ENCODE assay signal across 37 cellular contexts in the genomic region with DNA sequence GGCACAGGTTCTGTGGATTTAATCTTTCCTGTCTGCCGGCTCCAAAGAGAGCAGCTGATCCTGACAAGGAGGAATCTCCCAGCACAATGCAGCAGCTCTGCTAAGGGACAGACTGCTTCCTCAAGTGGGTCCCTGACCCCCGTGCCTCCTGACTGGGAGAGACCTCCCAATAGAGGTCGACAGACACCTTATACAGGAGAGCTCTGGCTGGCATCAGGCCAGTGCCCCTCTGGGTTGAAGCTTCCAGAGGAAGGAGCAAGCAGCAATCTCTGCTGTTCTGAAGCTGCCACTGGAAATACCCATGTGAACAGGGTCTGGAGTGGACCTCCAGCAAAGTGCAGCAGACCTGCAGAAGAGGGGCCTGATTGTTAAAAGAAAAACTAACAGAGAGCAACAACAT.
"Had no signal": no experiment of that assay in that cellular context is flagged by ENCODE, and none has a peak within 500 bp of the region (broad histone marks: within the 10 kb centered on the region; RNA-seq: fewer than 3 reads in every experiment).

No MANE protein-coding gene starts in this region.

- H3K4me1 Mint-ChIP-seq: activated B cell treated with CpG ODN at 0.5 μM for 24 hours; activated CD4-positive, alpha-beta memory T cell treated with anti-CD3 and anti-CD28 coated beads, Interleukin-2, amount 10 ng/mL, durations not matched to agents 7 days and 5 days; activated CD4-positive, alpha-beta T cell treated with anti-CD3 and anti-CD28 coated beads for 36 hours; activated CD4-positive, alpha-beta T cell treated with anti-CD3 and anti-CD28 coated beads, Interleukin-2, amount 10 ng/mL, durations not matched to agents 7 days and 5 days; activated CD8-positive, alpha-beta memory T cell treated with anti-CD3 and anti-CD28 coated beads, Interleukin-2, amount 10 ng/mL, durations not matched to agents 7 days and 5 days; activated naive CD4-positive, alpha-beta T cell treated with anti-CD3 and anti-CD28 coated beads, Interleukin-2, amount 10 ng/mL, durations not matched to agents 7 days and 5 days; activated naive CD4-positive, alpha-beta T cell treated with anti-CD3 and anti-CD28 coated beads, Interleukin-2, amount 50 U/mL, for 24 hours; activated naive CD8-positive, alpha-beta T cell treated with anti-CD3 and anti-CD28 coated beads, Interleukin-2, amount 10 ng/mL, durations not matched to agents 7 days and 5 days; activated naive CD8-positive, alpha-beta T cell treated with anti-CD3 and anti-CD28 coated beads, Interleukin-2, amount 50 U/mL, for 24 hours; central memory CD8-positive, alpha-beta T cell had no signal

- H3K4me3 ChIP-seq: ascending aorta, cardiac muscle cell had no signal

- ATAC-seq: activated CD4-positive, alpha-beta T cell treated with anti-CD3 and anti-CD28 coated beads for 36 hours; activated CD4-positive, CD25-positive, alpha-beta regulatory T cell treated with anti-CD3 and anti-CD28 coated beads, Interleukin-2, amount 50 U/mL, for 24 hours; activated CD8-positive, alpha-beta memory T cell treated with anti-CD3 and anti-CD28 coated beads, Interleukin-2, amount 10 ng/mL, durations not matched to agents 7 days and 5 days; activated CD8-positive, alpha-beta T cell treated with anti-CD3 and anti-CD28 coated beads, Interleukin-2, amount 10 ng/mL, durations not matched to agents 7 days and 5 days; activated naive CD8-positive, alpha-beta T cell treated with anti-CD3 and anti-CD28 coated beads, Interleukin-2, amount 50 U/mL, for 24 hours had no signal

- DNase-seq: activated B cell treated with CpG ODN at 0.5 μM for 24 hours; activated CD4-positive, alpha-beta memory T cell treated with anti-CD3 and anti-CD28 coated beads, Interleukin-2, amount 10 ng/mL, durations not matched to agents 7 days and 5 days; activated CD4-positive, alpha-beta T cell treated with anti-CD3 and anti-CD28 coated beads for 1 hour; activated CD4-positive, alpha-beta T cell treated with anti-CD3 and anti-CD28 coated beads for 36 hours; activated CD4-positive, alpha-beta T cell treated with anti-CD3 and anti-CD28 coated beads for 48 hours; activated CD4-positive, alpha-beta T cell treated with anti-CD3 and anti-CD28 coated beads, Interleukin-2, amount 10 ng/mL, durations not matched to agents 7 days and 5 days; activated CD4-positive, alpha-beta T cell treated with anti-CD3 and anti-CD28 coated beads, Interleukin-2, amount 50 U/mL, for 48 hours; activated CD8-positive, alpha-beta memory T cell treated with anti-CD3 and anti-CD28 coated beads for 24 hours; activated CD8-positive, alpha-beta memory T cell treated with anti-CD3 and anti-CD28 coated beads, Interleukin-2, amount 10 ng/mL, durations not matched to agents 7 days and 5 days; activated CD8-positive, alpha-beta memory T cell treated with anti-CD3 and anti-CD28 coated beads, Interleukin-2, amount 50 U/mL, for 48 hours; activated CD8-positive, alpha-beta T cell treated with anti-CD3 and anti-CD28 coated beads, Interleukin-2, amount 10 ng/mL, durations not matched to agents 7 days and 5 days; activated effector memory CD4-positive, alpha-beta T cell treated with Interleukin-2 at 50 U/mL for 16 hours; activated gamma-delta T cell; activated naive CD4-positive, alpha-beta T cell treated with anti-CD3 and anti-CD28 coated beads, Interleukin-2, amount 10 ng/mL, durations not matched to agents 7 days and 5 days; activated naive CD4-positive, alpha-beta T cell treated with Interleukin-2 at 50 U/mL for 16 hours; activated naive CD8-positive, alpha-beta T cell treated with anti-CD3 and anti-CD28 coated beads, Interleukin-2, amount 10 ng/mL, durations not matched to agents 7 days and 5 days; activated naive CD8-positive, alpha-beta T cell treated with anti-CD3 and anti-CD28 coated beads, Interleukin-2, amount 50 U/mL, for 24 hours; activated T-cell treated with anti-CD3 and anti-CD28 coated beads, Interleukin-2, amount 50 U/mL, for 24 hours; activated T-cell treated with anti-CD3 and anti-CD28 coated beads, Interleukin-2, amount 50 U/mL, for 48 hours; amygdala; anterior cingulate cortex; caudate nucleus; cerebellar nuclear complex; T-helper 1 cell; T-helper 2 cell; T-helper 9 cell had no signal

- H3K36me3 ChIP-seq: ascending aorta, cardiac muscle cell had no signal

- H3K4me1 ChIP-seq: ascending aorta had no signal

- H3K27me3 ChIP-seq: ascending aorta, cardiac muscle cell had no signal

- H3K27ac Mint-ChIP-seq: activated B cell treated with CpG ODN at 0.5 μM for 24 hours; activated CD4-positive, alpha-beta memory T cell treated with anti-CD3 and anti-CD28 coated beads, Interleukin-2, amount 10 ng/mL, durations not matched to agents 7 days and 5 days; activated CD4-positive, alpha-beta T cell treated with anti-CD3 and anti-CD28 coated beads for 36 hours; activated CD4-positive, alpha-beta T cell treated with anti-CD3 and anti-CD28 coated beads, Interleukin-2, amount 10 ng/mL, durations not matched to agents 7 days and 5 days; activated CD8-positive, alpha-beta memory T cell treated with anti-CD3 and anti-CD28 coated beads, Interleukin-2, amount 10 ng/mL, durations not matched to agents 7 days and 5 days; activated CD8-positive, alpha-beta T cell treated with anti-CD3 and anti-CD28 coated beads, Interleukin-2, amount 10 ng/mL, durations not matched to agents 7 days and 5 days; activated naive CD4-positive, alpha-beta T cell treated with anti-CD3 and anti-CD28 coated beads, Interleukin-2, amount 10 ng/mL, durations not matched to agents 7 days and 5 days; activated naive CD4-positive, alpha-beta T cell treated with anti-CD3 and anti-CD28 coated beads, Interleukin-2, amount 50 U/mL, for 24 hours; activated naive CD8-positive, alpha-beta T cell; activated naive CD8-positive, alpha-beta T cell treated with anti-CD3 and anti-CD28 coated beads, Interleukin-2, amount 10 ng/mL, durations not matched to agents 7 days and 5 days; activated naive CD8-positive, alpha-beta T cell treated with anti-CD3 and anti-CD28 coated beads, Interleukin-2, amount 50 U/mL, for 24 hours; activated T-cell treated with anti-CD3 and anti-CD28 coated beads, Interleukin-2, amount 50 U/mL, for 24 hours; activated T-helper 2 cell treated with anti-CD3 and anti-CD28 coated beads, Interferon-gamma antibody, Interleukin-2, Interleukin-4, amounts not matched to agents 10 μg/mL and 5 μg/mL and 100 μg/mL, durations not matched to agents 14 hours and 24 hours and 36 hours; brain; T-helper 1 cell treated with Interleukin-12 subunit alpha and Interleukin-12 subunit beta and Interleukin-4 antibody, amounts not matched to agents 30 μg/mL and 1 μg/mL, for 36 hours; T-helper 2 cell treated with Interferon-gamma antibody and Interleukin-4, amounts not matched to agents 5 μg/mL and 100 μg/mL, for 36 hours had no signal

- H3K4me3 Mint-ChIP-seq: activated B cell treated with CpG ODN at 0.5 μM for 24 hours; activated CD4-positive, alpha-beta memory T cell treated with anti-CD3 and anti-CD28 coated beads, Interleukin-2, amount 10 ng/mL, durations not matched to agents 7 days and 5 days; activated CD4-positive, alpha-beta T cell treated with anti-CD3 and anti-CD28 coated beads for 36 hours; activated CD4-positive, alpha-beta T cell treated with anti-CD3 and anti-CD28 coated beads, Interleukin-2, amount 10 ng/mL, durations not matched to agents 7 days and 5 days; activated CD8-positive, alpha-beta memory T cell treated with anti-CD3 and anti-CD28 coated beads, Interleukin-2, amount 10 ng/mL, durations not matched to agents 7 days and 5 days; activated CD8-positive, alpha-beta T cell treated with anti-CD3 and anti-CD28 coated beads, Interleukin-2, amount 10 ng/mL, durations not matched to agents 7 days and 5 days; activated naive CD4-positive, alpha-beta T cell treated with anti-CD3 and anti-CD28 coated beads, Interleukin-2, amount 10 ng/mL, durations not matched to agents 7 days and 5 days; activated naive CD4-positive, alpha-beta T cell treated with anti-CD3 and anti-CD28 coated beads, Interleukin-2, amount 50 U/mL, for 24 hours; activated naive CD8-positive, alpha-beta T cell; activated naive CD8-positive, alpha-beta T cell treated with anti-CD3 and anti-CD28 coated beads, Interleukin-2, amount 10 ng/mL, durations not matched to agents 7 days and 5 days; activated naive CD8-positive, alpha-beta T cell treated with anti-CD3 and anti-CD28 coated beads, Interleukin-2, amount 50 U/mL, for 24 hours; activated T-cell treated with anti-CD3 and anti-CD28 coated beads, Interleukin-2, amount 50 U/mL, for 24 hours; brain; central memory CD8-positive, alpha-beta T cell; T-helper 1 cell treated with Interleukin-12 subunit alpha and Interleukin-12 subunit beta and Interleukin-4 antibody, amounts not matched to agents 30 μg/mL and 1 μg/mL, for 36 hours; T-helper 2 cell treated with Interferon-gamma antibody and Interleukin-4, amounts not matched to agents 5 μg/mL and 100 μg/mL, for 36 hours had no signal

- H3K36me3 Mint-ChIP-seq: activated CD8-positive, alpha-beta memory T cell treated with anti-CD3 and anti-CD28 coated beads, Interleukin-2, amount 10 ng/mL, durations not matched to agents 7 days and 5 days; activated naive CD4-positive, alpha-beta T cell treated with anti-CD3 and anti-CD28 coated beads, Interleukin-2, amount 10 ng/mL, durations not matched to agents 7 days and 5 days; activated naive CD4-positive, alpha-beta T cell treated with anti-CD3 and anti-CD28 coated beads, Interleukin-2, amount 50 U/mL, for 24 hours; activated naive CD8-positive, alpha-beta T cell; activated naive CD8-positive, alpha-beta T cell treated with anti-CD3 and anti-CD28 coated beads, Interleukin-2, amount 10 ng/mL, durations not matched to agents 7 days and 5 days; brain had no signal

- H3K27ac ChIP-seq: ascending aorta, cardiac muscle cell, VCaP had no signal

- H3K27me3 Mint-ChIP-seq: activated B cell treated with CpG ODN at 0.5 μM for 24 hours; activated CD4-positive, alpha-beta memory T cell treated with anti-CD3 and anti-CD28 coated beads, Interleukin-2, amount 10 ng/mL, durations not matched to agents 7 days and 5 days; activated CD4-positive, alpha-beta T cell treated with anti-CD3 and anti-CD28 coated beads for 36 hours; activated CD4-positive, alpha-beta T cell treated with anti-CD3 and anti-CD28 coated beads, Interleukin-2, amount 10 ng/mL, durations not matched to agents 7 days and 5 days; activated CD8-positive, alpha-beta memory T cell treated with anti-CD3 and anti-CD28 coated beads, Interleukin-2, amount 10 ng/mL, durations not matched to agents 7 days and 5 days; activated naive CD4-positive, alpha-beta T cell treated with anti-CD3 and anti-CD28 coated beads, Interleukin-2, amount 10 ng/mL, durations not matched to agents 7 days and 5 days; activated naive CD4-positive, alpha-beta T cell treated with anti-CD3 and anti-CD28 coated beads, Interleukin-2, amount 50 U/mL, for 24 hours; activated naive CD8-positive, alpha-beta T cell; activated naive CD8-positive, alpha-beta T cell treated with anti-CD3 and anti-CD28 coated beads, Interleukin-2, amount 10 ng/mL, durations not matched to agents 7 days and 5 days; activated naive CD8-positive, alpha-beta T cell treated with anti-CD3 and anti-CD28 coated beads, Interleukin-2, amount 50 U/mL, for 24 hours; activated T-cell treated with anti-CD3 and anti-CD28 coated beads, Interleukin-2, amount 50 U/mL, for 24 hours; brain; central memory CD8-positive, alpha-beta T cell had no signal

- H3K9me3 ChIP-seq: ascending aorta had no signal
